1 cellular context compared by ENCODE assay signal in the genomic region with DNA sequence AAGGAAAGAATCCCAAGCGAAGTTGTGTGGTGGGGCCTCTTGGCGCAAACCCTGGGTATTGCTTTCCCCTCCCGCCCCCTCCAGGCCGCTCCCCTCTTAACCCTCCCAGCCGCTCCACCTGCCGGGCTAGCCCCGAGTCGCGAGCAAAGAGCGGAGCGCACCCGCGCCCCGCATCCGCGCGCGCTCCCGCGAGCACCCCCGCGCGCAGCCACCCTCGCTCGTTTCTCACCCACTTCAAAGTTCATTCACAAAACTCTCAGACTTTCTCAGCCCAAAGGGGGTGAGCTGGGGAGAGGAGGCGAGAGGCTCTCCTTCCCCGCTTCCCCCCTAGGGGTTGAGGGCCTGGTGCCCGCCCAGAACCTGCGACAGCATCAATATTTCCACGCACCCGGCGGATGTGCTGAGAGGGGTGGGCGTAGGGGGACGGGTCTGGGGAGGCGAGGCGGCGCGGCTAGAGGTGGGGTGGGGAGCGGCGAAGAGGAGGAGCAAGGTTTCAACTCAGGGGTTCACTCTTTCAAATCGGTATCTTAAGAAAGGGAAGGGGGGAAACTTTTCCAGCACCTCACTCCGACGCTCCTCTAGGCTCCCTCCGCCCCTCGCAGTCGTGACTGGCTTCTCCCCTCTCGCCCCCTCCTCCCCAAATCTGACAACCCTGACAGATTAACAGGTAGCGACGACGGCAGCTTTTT.
TF ChIP-seq lines count a peak whose summit lies in the region.

No MANE protein-coding gene starts in this region.

TF ChIP-seq in SK-N-SH, 30 proteins besides CTCF, POLR2A, EP300 and RAD21 (continued from another document):
- TF ChIP-seq FOSL2 (IDR thresholded peaks at IDR 0.05; ENCODE audit: borderline replicate concordance, low read depth) (no peak), CHD2 (IDR thresholded peaks at IDR 0.05; ENCODE audit: low read length, partially characterized antibody) (no peak), FOXM1 (IDR thresholded peaks at IDR 0.05; ENCODE audit: low read depth) (no peak), GATA2 (CRISPR knock-in tag; IDR thresholded peaks at IDR 0.05) (peak; percentile 32; the same call in 1 of the 2 replicates), PBX3 (IDR thresholded peaks at IDR 0.05) (no peak), POLR2AphosphoS5 (IDR thresholded peaks at IDR 0.05; ENCODE audit: low read depth, low read length) (0 out of 2 replicates have a peak, but pooled peaks have one; percentile 1)
- TF ChIP-seq, protein P1, sequence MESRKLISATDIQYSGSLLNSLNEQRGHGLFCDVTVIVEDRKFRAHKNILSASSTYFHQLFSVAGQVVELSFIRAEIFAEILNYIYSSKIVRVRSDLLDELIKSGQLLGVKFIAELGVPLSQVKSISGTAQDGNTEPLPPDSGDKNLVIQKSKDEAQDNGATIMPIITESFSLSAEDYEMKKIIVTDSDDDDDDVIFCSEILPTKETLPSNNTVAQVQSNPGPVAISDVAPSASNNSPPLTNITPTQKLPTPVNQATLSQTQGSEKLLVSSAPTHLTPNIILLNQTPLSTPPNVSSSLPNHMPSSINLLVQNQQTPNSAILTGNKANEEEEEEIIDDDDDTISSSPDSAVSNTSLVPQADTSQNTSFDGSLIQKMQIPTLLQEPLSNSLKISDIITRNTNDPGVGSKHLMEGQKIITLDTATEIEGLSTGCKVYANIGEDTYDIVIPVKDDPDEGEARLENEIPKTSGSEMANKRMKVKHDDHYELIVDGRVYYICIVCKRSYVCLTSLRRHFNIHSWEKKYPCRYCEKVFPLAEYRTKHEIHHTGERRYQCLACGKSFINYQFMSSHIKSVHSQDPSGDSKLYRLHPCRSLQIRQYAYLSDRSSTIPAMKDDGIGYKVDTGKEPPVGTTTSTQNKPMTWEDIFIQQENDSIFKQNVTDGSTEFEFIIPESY (IDR thresholded peaks at IDR 0.05; ENCODE audit: borderline replicate concordance, low read depth) = no peak
- TF ChIP-seq, protein P2, sequence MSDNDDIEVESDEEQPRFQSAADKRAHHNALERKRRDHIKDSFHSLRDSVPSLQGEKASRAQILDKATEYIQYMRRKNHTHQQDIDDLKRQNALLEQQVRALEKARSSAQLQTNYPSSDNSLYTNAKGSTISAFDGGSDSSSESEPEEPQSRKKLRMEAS (IDR thresholded peaks at IDR 0.05; ENCODE audit: low read depth) = peak; percentile 40
